1 cellular context compared by ENCODE assay signal in the genomic region with DNA sequence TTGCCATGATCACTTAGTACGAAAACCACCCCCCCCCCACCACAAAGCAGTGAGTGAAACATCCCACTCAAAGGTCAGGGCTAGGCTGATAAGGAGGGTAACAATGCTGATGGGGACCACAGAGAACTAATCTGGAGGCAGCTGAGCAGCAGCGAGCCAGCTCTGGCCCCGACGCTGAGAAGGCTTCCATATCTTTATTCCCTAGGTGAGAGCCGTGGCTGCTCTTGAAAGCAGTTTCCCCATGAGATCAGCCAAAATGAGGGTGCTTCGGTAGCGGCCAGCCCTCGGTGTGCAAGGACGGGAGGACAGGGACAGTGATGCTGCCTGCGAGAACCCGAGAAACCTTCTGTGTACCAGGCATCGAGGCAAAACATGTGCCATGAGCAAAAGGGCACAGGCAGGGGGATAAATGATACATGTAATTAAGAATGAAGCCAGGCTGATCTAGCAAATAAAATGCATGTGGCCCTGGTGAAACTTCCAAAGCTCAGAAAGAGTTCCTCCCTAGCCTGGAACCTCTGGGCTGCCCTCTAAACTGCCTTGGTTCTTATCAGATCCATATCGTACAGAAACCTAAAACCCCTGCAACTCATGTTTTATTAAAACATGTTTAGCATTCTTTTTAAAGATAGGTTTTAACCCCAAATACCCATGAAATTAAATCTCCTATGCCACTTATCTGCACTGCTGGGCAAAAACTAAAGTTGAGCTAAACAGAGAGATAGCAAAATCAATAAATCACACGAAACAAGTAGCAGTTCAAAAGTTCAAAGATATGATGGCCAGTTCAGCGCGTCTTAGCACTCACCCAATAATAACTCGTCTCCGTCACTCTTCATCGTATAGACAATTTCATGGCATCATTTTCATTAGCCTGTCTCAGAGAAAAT.
TF ChIP-seq lines count a peak whose summit lies in the region.

No MANE protein-coding gene starts in this region.

TF ChIP-seq in HepG2, 621 proteins besides CTCF, POLR2A, EP300 and RAD21 (continued from another document and continues in another):
- TF ChIP-seq, protein P1, sequence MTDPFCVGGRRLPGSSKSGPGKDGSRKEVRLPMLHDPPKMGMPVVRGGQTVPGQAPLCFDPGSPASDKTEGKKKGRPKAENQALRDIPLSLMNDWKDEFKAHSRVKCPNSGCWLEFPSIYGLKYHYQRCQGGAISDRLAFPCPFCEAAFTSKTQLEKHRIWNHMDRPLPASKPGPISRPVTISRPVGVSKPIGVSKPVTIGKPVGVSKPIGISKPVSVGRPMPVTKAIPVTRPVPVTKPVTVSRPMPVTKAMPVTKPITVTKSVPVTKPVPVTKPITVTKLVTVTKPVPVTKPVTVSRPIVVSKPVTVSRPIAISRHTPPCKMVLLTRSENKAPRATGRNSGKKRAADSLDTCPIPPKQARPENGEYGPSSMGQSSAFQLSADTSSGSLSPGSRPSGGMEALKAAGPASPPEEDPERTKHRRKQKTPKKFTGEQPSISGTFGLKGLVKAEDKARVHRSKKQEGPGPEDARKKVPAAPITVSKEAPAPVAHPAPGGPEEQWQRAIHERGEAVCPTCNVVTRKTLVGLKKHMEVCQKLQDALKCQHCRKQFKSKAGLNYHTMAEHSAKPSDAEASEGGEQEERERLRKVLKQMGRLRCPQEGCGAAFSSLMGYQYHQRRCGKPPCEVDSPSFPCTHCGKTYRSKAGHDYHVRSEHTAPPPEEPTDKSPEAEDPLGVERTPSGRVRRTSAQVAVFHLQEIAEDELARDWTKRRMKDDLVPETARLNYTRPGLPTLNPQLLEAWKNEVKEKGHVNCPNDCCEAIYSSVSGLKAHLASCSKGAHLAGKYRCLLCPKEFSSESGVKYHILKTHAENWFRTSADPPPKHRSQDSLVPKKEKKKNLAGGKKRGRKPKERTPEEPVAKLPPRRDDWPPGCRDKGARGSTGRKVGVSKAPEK (CRISPR knock-in tag; IDR thresholded peaks at IDR 0.05; ENCODE audit: borderline replicate concordance) = no peak
- TF ChIP-seq, protein P2, sequence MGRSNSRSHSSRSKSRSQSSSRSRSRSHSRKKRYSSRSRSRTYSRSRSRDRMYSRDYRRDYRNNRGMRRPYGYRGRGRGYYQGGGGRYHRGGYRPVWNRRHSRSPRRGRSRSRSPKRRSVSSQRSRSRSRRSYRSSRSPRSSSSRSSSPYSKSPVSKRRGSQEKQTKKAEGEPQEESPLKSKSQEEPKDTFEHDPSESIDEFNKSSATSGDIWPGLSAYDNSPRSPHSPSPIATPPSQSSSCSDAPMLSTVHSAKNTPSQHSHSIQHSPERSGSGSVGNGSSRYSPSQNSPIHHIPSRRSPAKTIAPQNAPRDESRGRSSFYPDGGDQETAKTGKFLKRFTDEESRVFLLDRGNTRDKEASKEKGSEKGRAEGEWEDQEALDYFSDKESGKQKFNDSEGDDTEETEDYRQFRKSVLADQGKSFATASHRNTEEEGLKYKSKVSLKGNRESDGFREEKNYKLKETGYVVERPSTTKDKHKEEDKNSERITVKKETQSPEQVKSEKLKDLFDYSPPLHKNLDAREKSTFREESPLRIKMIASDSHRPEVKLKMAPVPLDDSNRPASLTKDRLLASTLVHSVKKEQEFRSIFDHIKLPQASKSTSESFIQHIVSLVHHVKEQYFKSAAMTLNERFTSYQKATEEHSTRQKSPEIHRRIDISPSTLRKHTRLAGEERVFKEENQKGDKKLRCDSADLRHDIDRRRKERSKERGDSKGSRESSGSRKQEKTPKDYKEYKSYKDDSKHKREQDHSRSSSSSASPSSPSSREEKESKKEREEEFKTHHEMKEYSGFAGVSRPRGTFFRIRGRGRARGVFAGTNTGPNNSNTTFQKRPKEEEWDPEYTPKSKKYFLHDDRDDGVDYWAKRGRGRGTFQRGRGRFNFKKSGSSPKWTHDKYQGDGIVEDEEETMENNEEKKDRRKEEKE (IDR thresholded peaks at IDR 0.05) = no peak
- no peak for TF ChIP-seq ZNF256 (CRISPR knock-in tag; conservative IDR thresholded peaks at IDR 0.05)
- TF ChIP-seq, protein P3, sequence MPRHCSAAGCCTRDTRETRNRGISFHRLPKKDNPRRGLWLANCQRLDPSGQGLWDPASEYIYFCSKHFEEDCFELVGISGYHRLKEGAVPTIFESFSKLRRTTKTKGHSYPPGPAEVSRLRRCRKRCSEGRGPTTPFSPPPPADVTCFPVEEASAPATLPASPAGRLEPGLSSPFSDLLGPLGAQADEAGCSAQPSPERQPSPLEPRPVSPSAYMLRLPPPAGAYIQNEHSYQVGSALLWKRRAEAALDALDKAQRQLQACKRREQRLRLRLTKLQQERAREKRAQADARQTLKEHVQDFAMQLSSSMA (CRISPR knock-in tag; IDR thresholded peaks at IDR 0.05) = no peak
- TF ChIP-seq, protein P4, sequence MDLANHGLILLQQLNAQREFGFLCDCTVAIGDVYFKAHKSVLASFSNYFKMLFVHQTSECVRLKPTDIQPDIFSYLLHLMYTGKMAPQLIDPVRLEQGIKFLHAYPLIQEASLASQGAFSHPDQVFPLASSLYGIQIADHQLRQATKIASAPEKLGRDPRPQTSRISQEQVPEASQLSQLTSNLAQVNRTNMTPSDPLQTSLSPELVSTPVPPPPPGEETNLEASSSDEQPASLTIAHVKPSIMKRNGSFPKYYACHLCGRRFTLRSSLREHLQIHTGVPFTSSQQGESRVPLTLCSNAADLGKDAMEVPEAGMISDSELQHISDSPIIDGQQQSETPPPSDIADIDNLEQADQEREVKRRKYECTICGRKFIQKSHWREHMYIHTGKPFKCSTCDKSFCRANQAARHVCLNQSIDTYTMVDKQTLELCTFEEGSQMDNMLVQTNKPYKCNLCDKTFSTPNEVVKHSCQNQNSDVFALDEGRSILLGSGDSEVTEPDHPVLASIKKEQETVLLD (CRISPR knock-in tag; IDR thresholded peaks at IDR 0.05; ENCODE audit: low read depth) = no peak
- TF ChIP-seq ZNF879 (CRISPR knock-in tag; IDR thresholded peaks at IDR 0.05) = 0 out of 2 replicates have a peak, but pooled peaks have one; percentile 6
- no peak for TF ChIP-seq BRD4 (CRISPR knock-in tag; IDR thresholded peaks at IDR 0.05)
- TF ChIP-seq, protein P5, sequence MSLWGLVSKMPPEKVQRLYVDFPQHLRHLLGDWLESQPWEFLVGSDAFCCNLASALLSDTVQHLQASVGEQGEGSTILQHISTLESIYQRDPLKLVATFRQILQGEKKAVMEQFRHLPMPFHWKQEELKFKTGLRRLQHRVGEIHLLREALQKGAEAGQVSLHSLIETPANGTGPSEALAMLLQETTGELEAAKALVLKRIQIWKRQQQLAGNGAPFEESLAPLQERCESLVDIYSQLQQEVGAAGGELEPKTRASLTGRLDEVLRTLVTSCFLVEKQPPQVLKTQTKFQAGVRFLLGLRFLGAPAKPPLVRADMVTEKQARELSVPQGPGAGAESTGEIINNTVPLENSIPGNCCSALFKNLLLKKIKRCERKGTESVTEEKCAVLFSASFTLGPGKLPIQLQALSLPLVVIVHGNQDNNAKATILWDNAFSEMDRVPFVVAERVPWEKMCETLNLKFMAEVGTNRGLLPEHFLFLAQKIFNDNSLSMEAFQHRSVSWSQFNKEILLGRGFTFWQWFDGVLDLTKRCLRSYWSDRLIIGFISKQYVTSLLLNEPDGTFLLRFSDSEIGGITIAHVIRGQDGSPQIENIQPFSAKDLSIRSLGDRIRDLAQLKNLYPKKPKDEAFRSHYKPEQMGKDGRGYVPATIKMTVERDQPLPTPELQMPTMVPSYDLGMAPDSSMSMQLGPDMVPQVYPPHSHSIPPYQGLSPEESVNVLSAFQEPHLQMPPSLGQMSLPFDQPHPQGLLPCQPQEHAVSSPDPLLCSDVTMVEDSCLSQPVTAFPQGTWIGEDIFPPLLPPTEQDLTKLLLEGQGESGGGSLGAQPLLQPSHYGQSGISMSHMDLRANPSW (CRISPR knock-in tag; IDR thresholded peaks at IDR 0.05; ENCODE audit: borderline replicate concordance) = no peak
- TF ChIP-seq, protein P6, sequence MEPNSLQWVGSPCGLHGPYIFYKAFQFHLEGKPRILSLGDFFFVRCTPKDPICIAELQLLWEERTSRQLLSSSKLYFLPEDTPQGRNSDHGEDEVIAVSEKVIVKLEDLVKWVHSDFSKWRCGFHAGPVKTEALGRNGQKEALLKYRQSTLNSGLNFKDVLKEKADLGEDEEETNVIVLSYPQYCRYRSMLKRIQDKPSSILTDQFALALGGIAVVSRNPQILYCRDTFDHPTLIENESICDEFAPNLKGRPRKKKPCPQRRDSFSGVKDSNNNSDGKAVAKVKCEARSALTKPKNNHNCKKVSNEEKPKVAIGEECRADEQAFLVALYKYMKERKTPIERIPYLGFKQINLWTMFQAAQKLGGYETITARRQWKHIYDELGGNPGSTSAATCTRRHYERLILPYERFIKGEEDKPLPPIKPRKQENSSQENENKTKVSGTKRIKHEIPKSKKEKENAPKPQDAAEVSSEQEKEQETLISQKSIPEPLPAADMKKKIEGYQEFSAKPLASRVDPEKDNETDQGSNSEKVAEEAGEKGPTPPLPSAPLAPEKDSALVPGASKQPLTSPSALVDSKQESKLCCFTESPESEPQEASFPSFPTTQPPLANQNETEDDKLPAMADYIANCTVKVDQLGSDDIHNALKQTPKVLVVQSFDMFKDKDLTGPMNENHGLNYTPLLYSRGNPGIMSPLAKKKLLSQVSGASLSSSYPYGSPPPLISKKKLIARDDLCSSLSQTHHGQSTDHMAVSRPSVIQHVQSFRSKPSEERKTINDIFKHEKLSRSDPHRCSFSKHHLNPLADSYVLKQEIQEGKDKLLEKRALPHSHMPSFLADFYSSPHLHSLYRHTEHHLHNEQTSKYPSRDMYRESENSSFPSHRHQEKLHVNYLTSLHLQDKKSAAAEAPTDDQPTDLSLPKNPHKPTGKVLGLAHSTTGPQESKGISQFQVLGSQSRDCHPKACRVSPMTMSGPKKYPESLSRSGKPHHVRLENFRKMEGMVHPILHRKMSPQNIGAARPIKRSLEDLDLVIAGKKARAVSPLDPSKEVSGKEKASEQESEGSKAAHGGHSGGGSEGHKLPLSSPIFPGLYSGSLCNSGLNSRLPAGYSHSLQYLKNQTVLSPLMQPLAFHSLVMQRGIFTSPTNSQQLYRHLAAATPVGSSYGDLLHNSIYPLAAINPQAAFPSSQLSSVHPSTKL (CRISPR knock-in tag; IDR thresholded peaks at IDR 0.05) = peak; percentile 51
- TF ChIP-seq, protein P7, sequence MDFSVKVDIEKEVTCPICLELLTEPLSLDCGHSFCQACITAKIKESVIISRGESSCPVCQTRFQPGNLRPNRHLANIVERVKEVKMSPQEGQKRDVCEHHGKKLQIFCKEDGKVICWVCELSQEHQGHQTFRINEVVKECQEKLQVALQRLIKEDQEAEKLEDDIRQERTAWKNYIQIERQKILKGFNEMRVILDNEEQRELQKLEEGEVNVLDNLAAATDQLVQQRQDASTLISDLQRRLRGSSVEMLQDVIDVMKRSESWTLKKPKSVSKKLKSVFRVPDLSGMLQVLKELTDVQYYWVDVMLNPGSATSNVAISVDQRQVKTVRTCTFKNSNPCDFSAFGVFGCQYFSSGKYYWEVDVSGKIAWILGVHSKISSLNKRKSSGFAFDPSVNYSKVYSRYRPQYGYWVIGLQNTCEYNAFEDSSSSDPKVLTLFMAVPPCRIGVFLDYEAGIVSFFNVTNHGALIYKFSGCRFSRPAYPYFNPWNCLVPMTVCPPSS (IDR thresholded peaks at IDR 0.05) = no peak
- TF ChIP-seq, protein P8, sequence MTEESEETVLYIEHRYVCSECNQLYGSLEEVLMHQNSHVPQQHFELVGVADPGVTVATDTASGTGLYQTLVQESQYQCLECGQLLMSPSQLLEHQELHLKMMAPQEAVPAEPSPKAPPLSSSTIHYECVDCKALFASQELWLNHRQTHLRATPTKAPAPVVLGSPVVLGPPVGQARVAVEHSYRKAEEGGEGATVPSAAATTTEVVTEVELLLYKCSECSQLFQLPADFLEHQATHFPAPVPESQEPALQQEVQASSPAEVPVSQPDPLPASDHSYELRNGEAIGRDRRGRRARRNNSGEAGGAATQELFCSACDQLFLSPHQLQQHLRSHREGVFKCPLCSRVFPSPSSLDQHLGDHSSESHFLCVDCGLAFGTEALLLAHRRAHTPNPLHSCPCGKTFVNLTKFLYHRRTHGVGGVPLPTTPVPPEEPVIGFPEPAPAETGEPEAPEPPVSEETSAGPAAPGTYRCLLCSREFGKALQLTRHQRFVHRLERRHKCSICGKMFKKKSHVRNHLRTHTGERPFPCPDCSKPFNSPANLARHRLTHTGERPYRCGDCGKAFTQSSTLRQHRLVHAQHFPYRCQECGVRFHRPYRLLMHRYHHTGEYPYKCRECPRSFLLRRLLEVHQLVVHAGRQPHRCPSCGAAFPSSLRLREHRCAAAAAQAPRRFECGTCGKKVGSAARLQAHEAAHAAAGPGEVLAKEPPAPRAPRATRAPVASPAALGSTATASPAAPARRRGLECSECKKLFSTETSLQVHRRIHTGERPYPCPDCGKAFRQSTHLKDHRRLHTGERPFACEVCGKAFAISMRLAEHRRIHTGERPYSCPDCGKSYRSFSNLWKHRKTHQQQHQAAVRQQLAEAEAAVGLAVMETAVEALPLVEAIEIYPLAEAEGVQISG (CRISPR knock-in tag; IDR thresholded peaks at IDR 0.05) = no peak
- TF ChIP-seq CHD2 (IDR thresholded peaks at IDR 0.05; ENCODE audit: low read depth, low read length) = no peak
- TF ChIP-seq ZNF263 (CRISPR knock-in tag; IDR thresholded peaks at IDR 0.05) = no peak
- no peak for TF ChIP-seq TCF12 (IDR thresholded peaks at IDR 0.05)
- TF ChIP-seq TCF12 (CRISPR knock-in tag; IDR thresholded peaks at IDR 0.05) = no peak
- TF ChIP-seq, protein P9, sequence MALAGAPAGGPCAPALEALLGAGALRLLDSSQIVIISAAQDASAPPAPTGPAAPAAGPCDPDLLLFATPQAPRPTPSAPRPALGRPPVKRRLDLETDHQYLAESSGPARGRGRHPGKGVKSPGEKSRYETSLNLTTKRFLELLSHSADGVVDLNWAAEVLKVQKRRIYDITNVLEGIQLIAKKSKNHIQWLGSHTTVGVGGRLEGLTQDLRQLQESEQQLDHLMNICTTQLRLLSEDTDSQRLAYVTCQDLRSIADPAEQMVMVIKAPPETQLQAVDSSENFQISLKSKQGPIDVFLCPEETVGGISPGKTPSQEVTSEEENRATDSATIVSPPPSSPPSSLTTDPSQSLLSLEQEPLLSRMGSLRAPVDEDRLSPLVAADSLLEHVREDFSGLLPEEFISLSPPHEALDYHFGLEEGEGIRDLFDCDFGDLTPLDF (CRISPR knock-in tag; IDR thresholded peaks at IDR 0.05) = no peak
- no peak for TF ChIP-seq ZNF44 (CRISPR knock-in tag; IDR thresholded peaks at IDR 0.05)
- no peak for TF ChIP-seq PPARG (CRISPR knock-in tag; conservative IDR thresholded peaks at IDR 0.05)
- TF ChIP-seq MED1 (CRISPR knock-in tag; IDR thresholded peaks at IDR 0.05) = no peak
- no peak for TF ChIP-seq RFX3 (CRISPR knock-in tag; IDR thresholded peaks at IDR 0.05)
- TF ChIP-seq, protein P10, sequence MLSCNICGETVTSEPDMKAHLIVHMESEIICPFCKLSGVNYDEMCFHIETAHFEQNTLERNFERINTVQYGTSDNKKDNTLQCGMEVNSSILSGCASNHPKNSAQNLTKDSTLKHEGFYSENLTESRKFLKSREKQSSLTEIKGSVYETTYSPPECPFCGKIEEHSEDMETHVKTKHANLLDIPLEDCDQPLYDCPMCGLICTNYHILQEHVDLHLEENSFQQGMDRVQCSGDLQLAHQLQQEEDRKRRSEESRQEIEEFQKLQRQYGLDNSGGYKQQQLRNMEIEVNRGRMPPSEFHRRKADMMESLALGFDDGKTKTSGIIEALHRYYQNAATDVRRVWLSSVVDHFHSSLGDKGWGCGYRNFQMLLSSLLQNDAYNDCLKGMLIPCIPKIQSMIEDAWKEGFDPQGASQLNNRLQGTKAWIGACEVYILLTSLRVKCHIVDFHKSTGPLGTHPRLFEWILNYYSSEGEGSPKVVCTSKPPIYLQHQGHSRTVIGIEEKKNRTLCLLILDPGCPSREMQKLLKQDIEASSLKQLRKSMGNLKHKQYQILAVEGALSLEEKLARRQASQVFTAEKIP (CRISPR knock-in tag; IDR thresholded peaks at IDR 0.05; ENCODE audit: borderline replicate concordance) = no peak
